9 cellular contexts compared by ENCODE assay signal in the genomic region with DNA sequence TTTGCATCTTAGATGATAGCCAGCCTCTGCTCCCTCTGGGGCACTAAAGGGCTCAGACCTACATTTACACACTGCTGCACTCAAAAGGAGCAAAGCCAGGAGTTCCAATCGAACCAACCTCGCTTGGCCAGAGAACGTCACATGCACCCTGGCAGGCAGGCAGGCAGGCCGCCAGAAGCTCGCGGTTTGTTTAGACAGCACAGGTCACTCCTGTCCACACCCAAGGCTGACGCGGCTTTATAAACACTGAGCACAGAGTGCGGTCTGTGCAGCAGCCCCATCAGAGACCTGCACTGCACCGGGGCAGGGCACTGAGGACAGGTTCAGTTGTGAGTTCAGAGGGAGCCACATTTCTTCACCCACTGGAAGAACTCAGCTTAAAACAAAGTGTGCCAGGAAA.
DNase-seq lines count a peak whose midpoint lies in the region; ATAC-seq and TF ChIP-seq lines count a peak whose summit lies in the region.
"Had no signal": no experiment of that assay in that cellular context is flagged by ENCODE, and none has a peak within 500 bp of the region (broad histone marks: within the 10 kb centered on the region; RNA-seq: fewer than 3 reads in every experiment).

No MANE protein-coding gene starts in this region.

- no peak for TF ChIP-seq CTCF in chondrocyte (IDR thresholded peaks at IDR 0.05)

- no peak overlapping the region for H3K27ac Mint-ChIP-seq in chondrocyte (ENCODE audit: unreplicated experiment)

- no peaks in the 10 kb centered on the region for H3K27me3 Mint-ChIP-seq in chondrocyte (ENCODE audit: low read depth)

- H3K4me1 Mint-ChIP-seq in chondrocyte (ENCODE audit: low read depth) = peaks cover 23% of the 10 kb centered on the region

- H3K9me3 Mint-ChIP-seq in chondrocyte (ENCODE audit: low read depth) = peaks cover 5% of the 10 kb centered on the region

- DNase-seq in COR-L47 (lab: John Stamatoyannopoulos, UW) = peak; percentile 62
- DNase-seq in NCI-H2196 treated with DMSO at 0.1 percent for 48 hours (lab: John Stamatoyannopoulos, UW; ENCODE audit: unreplicated experiment) = peak; percentile 46
- peak; percentile 91 for DNase-seq in chondrocyte (ENCODE audit: low spot score)
- peak; percentile 63 to 79 for DNase-seq in lung microvascular endothelial cell (ENCODE audit: low read depth in 2 of 2)
- DNase-seq in NOMO-1 treated with dmso at 0.1 percent for 144 hours (lab: John Stamatoyannopoulos, UW; ENCODE audit: unreplicated experiment) = no peak
- no peak for DNase-seq in NCI-H524 (lab: John Stamatoyannopoulos, UW)
- DNase-seq: central memory CD4-positive, alpha-beta T cell had no signal

- ATAC-seq in HG03439 (IDR thresholded peaks at IDR 0.05; ENCODE audit: unreplicated experiment) = no peak
- ATAC-seq in HG02759 (IDR thresholded peaks at IDR 0.05; ENCODE audit: unreplicated experiment) = no peak

- H3K4me3 Mint-ChIP-seq in chondrocyte (ENCODE audit: unreplicated experiment) = no peak overlapping the region

- H3K36me3 Mint-ChIP-seq in chondrocyte (ENCODE audit: low read depth) = no peaks in the 10 kb centered on the region

Comparison
In these comparisons a context has a peak if more than half of its experiments do, and no peak if none do; other contexts are left out.
1. DNase-seq: peak in COR-L47 (single experiment), NCI-H2196 treated with DMSO at 0.1 percent for 48 hours (single experiment), chondrocyte (single experiment) and lung microvascular endothelial cell (2 of 2); none in NOMO-1 treated with dmso at 0.1 percent for 144 hours (single experiment) and NCI-H524 (0 of 2).